In genomic region chr12:73599268-73599667, GRCh38 we compare ENCODE assay signal across 15 cellular contexts.
A peak's percentile ranks its signal among the peaks of the same experiment; 100 is the strongest.
DNase-seq lines count a peak whose midpoint lies in the region; ATAC-seq, FAIRE-seq and TF ChIP-seq lines count a peak whose summit lies in the region.
"Had no signal": no experiment of that assay in that cellular context is flagged by ENCODE, and none has a peak within 500 bp of the region (broad histone marks: within the 10 kb centered on the region; RNA-seq: fewer than 3 reads in every experiment).

No MANE protein-coding gene starts in this region.

- H3F3A ChIP-seq in GM23338 (replicated peaks; ENCODE audit: low read depth) (no peaks in the 10 kb centered on the region), PC-9 (ENCODE audit: insufficient read depth, low read depth) (no peaks in the 10 kb centered on the region)

- H3K9me2 ChIP-seq in GM23338 (ENCODE audit: insufficient read depth) (no peaks in the 10 kb centered on the region), PC-9 (ENCODE audit: insufficient read depth) (no peaks in the 10 kb centered on the region)

- TF ChIP-seq CTCF in GM23338 (conservative IDR thresholded peaks at IDR 0.05; ENCODE audit: low read depth in 2 of 2) (no peak), PC-9 (conservative IDR thresholded peaks at IDR 0.05) (no peak), astrocyte (IDR thresholded peaks at IDR 0.05; ENCODE audit: insufficient read depth, low read depth, low read length) (no peak)

- FAIRE-seq in astrocyte (lab: Jason Lieb, UNC), result no peak
- FAIRE-seq: A204.1, GM19239 had no signal

- DNase-seq in GM23338 (ENCODE audit: low spot score) (no peak), PC-9 (no peak), astrocyte (ENCODE audit: low read depth) (no peak), NCI-H526 (lab: John Stamatoyannopoulos, UW) (no peak), NCI-H226 (no peak)
- no peak for DNase-seq in stimulated activated naive B cell treated with anti-CD40 and anti-IgM and Interleukin-4, amounts not matched to agents 10 μg/mL and 1 μg/mL and 100 μg/mL, for 72 hours
- DNase-seq in activated effector memory CD4-positive, alpha-beta T cell treated with Interleukin-2 at 50 U/mL for 16 hours, result no peak
- DNase-seq: CD4-positive, alpha-beta memory T cell; DMS79 treated with DMSO at 0.1 percent for 48 hours; GF-D8 had no signal

- peaks cover 6% of the 10 kb centered on the region; the same call in 1 of the 2 replicates for H3K4me1 ChIP-seq in GM23338 (ENCODE audit: insufficient read depth)
- H3K4me1 ChIP-seq in PC-9 (replicated peaks; ENCODE audit: insufficient read depth), result no peaks in the 10 kb centered on the region
- H3K4me1 ChIP-seq in astrocyte (ENCODE audit: insufficient read depth, low read length), result no peaks in the 10 kb centered on the region
- H3K4me1 ChIP-seq: BLaER1, HAP-1 had no signal

- H3K27me3 Mint-ChIP-seq in GM23338 (ENCODE audit: insufficient read depth, low read depth, poor library complexity) (no peaks in the 10 kb centered on the region), astrocyte (ENCODE audit: low read depth, unreplicated experiment) (no peaks in the 10 kb centered on the region)
- no peaks in the 10 kb centered on the region for H3K27me3 Mint-ChIP-seq in stimulated activated naive B cell treated with anti-CD40 and anti-IgM and Interleukin-4, amounts not matched to agents 10 μg/mL and 1 μg/mL and 100 μg/mL, for 72 hours
- H3K27me3 Mint-ChIP-seq: CD4-positive, alpha-beta memory T cell had no signal

- no peaks in the 10 kb centered on the region for H3K36me3 Mint-ChIP-seq in GM23338 (ENCODE audit: low read depth)
- no peaks in the 10 kb centered on the region for H3K36me3 Mint-ChIP-seq in astrocyte (ENCODE audit: low read depth, unreplicated experiment)
- no peaks in the 10 kb centered on the region for H3K36me3 Mint-ChIP-seq in stimulated activated naive B cell treated with anti-CD40 and anti-IgM and Interleukin-4, amounts not matched to agents 10 μg/mL and 1 μg/mL and 100 μg/mL, for 72 hours
- H3K36me3 Mint-ChIP-seq: CD14-positive monocyte; CD4-positive, alpha-beta memory T cell had no signal

- no TSS peak for BruUV-seq in PC-9 (replicated peaks; lab: Mats Ljungman, UMichigan)

- H3K4me2 ChIP-seq in GM23338, result 0 out of 2 replicates have a peak overlapping the region, but pooled peaks have one; percentile 20
- no peak overlapping the region for H3K4me2 ChIP-seq in PC-9
- H3K4me2 ChIP-seq in astrocyte (ENCODE audit: low read length), result no peak overlapping the region
- H3K4me2 ChIP-seq: BLaER1 had no signal

- H4K20me1 ChIP-seq in GM23338 (replicated peaks; ENCODE audit: insufficient read depth) (no peaks in the 10 kb centered on the region), PC-9 (ENCODE audit: insufficient read depth) (no peaks in the 10 kb centered on the region), astrocyte (ENCODE audit: insufficient read depth, low read length) (no peaks in the 10 kb centered on the region)
- H4K20me1 ChIP-seq: BLaER1 had no signal

- no peak for ATAC-seq in GM23338
- ATAC-seq in stimulated activated naive B cell treated with anti-CD40 and anti-IgM and Interleukin-4, amounts not matched to agents 10 μg/mL and 1 μg/mL and 100 μg/mL, for 72 hours (replicated peaks), result peak; percentile 66 to 70

- H3K9me3 ChIP-seq in PC-9 (ENCODE audit: insufficient read depth, low read depth) (no peaks in the 10 kb centered on the region), astrocyte (ENCODE audit: insufficient read depth, low read depth, low read length) (no peaks in the 10 kb centered on the region)
- H3K9me3 ChIP-seq: BLaER1, HAP-1 had no signal

- intact Hi-C loops in PC-9 (cut with micrococcal nuclease; ENCODE audit: unreplicated experiment), result no loop called here

- H3K4me3 Mint-ChIP-seq in GM23338 (no peak overlapping the region), astrocyte (ENCODE audit: unreplicated experiment) (no peak overlapping the region)
- no peak overlapping the region for H3K4me3 Mint-ChIP-seq in stimulated activated naive B cell treated with anti-CD40 and anti-IgM and Interleukin-4, amounts not matched to agents 10 μg/mL and 1 μg/mL and 100 μg/mL, for 72 hours
- H3K4me3 Mint-ChIP-seq: CD14-positive monocyte; CD4-positive, alpha-beta memory T cell had no signal

- H3K27me3 ChIP-seq in GM23338 (ENCODE audit: insufficient read depth), result no peaks in the 10 kb centered on the region
- H3K27me3 ChIP-seq in PC-9 (ENCODE audit: insufficient read depth, low read depth), result no peaks in the 10 kb centered on the region
- H3K27me3 ChIP-seq in astrocyte (ENCODE audit: insufficient read depth, low read length), result no peaks in the 10 kb centered on the region
- H3K27me3 ChIP-seq: BLaER1 had no signal

- no peak overlapping the region for H3K27ac ChIP-seq in GM23338 (ENCODE audit: low read depth)
- no peak overlapping the region for H3K27ac ChIP-seq in PC-9
- no peak overlapping the region for H3K27ac ChIP-seq in astrocyte (ENCODE audit: low read depth, low read length)
- H3K27ac ChIP-seq: BLaER1 had no signal

- H3K27ac Mint-ChIP-seq in GM23338, result no peak overlapping the region
- peak overlapping the region; percentile 93 for H3K27ac Mint-ChIP-seq in astrocyte (ENCODE audit: unreplicated experiment)
- H3K27ac Mint-ChIP-seq in stimulated activated naive B cell treated with anti-CD40 and anti-IgM and Interleukin-4, amounts not matched to agents 10 μg/mL and 1 μg/mL and 100 μg/mL, for 72 hours, result no peak overlapping the region
- H3K27ac Mint-ChIP-seq: CD14-positive monocyte; CD4-positive, alpha-beta memory T cell had no signal

- H3K36me3 ChIP-seq in GM23338 (ENCODE audit: insufficient read depth) (no peaks in the 10 kb centered on the region), PC-9 (ENCODE audit: low read depth) (no peaks in the 10 kb centered on the region), astrocyte (ENCODE audit: insufficient read depth, low read length) (no peaks in the 10 kb centered on the region)
- H3K36me3 ChIP-seq: BLaER1, HAP-1 had no signal

- H3K9ac ChIP-seq in astrocyte (ENCODE audit: low read length), result no peak overlapping the region
- H3K9ac ChIP-seq: BLaER1 had no signal

- no peaks in the 10 kb centered on the region for H3K9me3 Mint-ChIP-seq in GM23338
- no peaks in the 10 kb centered on the region for H3K9me3 Mint-ChIP-seq in astrocyte (ENCODE audit: unreplicated experiment)
- H3K9me3 Mint-ChIP-seq in stimulated activated naive B cell treated with anti-CD40 and anti-IgM and Interleukin-4, amounts not matched to agents 10 μg/mL and 1 μg/mL and 100 μg/mL, for 72 hours, result peaks cover 0 to 4% of the 10 kb centered on the region in 2 donors

- H3K79me2 ChIP-seq in GM23338 (replicated peaks; ENCODE audit: insufficient read depth) (no peaks in the 10 kb centered on the region), PC-9 (ENCODE audit: low read depth) (no peaks in the 10 kb centered on the region), astrocyte (ENCODE audit: insufficient read depth, low read length) (no peaks in the 10 kb centered on the region)

- peaks cover 17% of the 10 kb centered on the region; the same call in 2 of the 3 replicates for H3K4me1 Mint-ChIP-seq in GM23338
- peaks cover 10% of the 10 kb centered on the region for H3K4me1 Mint-ChIP-seq in astrocyte (ENCODE audit: low read depth, unreplicated experiment)
- no peaks in the 10 kb centered on the region for H3K4me1 Mint-ChIP-seq in stimulated activated naive B cell treated with anti-CD40 and anti-IgM and Interleukin-4, amounts not matched to agents 10 μg/mL and 1 μg/mL and 100 μg/mL, for 72 hours
- H3K4me1 Mint-ChIP-seq: CD14-positive monocyte; CD4-positive, alpha-beta memory T cell had no signal

- POLR2A ChIA-PET in PC-9 (lab: Charles Lee; ENCODE audit: unreplicated experiment), result no interaction called here

- CTCF ChIA-PET in PC-9 (lab: Charles Lee), result no interaction called here

- H3K4me3 ChIP-seq in GM23338 (no peak overlapping the region), PC-9 (no peak overlapping the region), astrocyte (ENCODE audit: insufficient read depth, low read depth, low read length) (no peak overlapping the region)
- H3K4me3 ChIP-seq: BLaER1, HAP-1 had no signal

- H2AFZ ChIP-seq in GM23338, result no peak overlapping the region
- H2AFZ ChIP-seq in PC-9, result peak overlapping the region; percentile 19; the same call in 1 of the 2 replicates
- H2AFZ ChIP-seq in astrocyte (ENCODE audit: low read depth, low read length), result no peak overlapping the region

TF ChIP-seq in GM23338, 12 proteins besides CTCF, POLR2A, EP300 and RAD21:
- TF ChIP-seq POLR2AphosphoS5 (IDR thresholded peaks at IDR 0.05; ENCODE audit: low read depth), result no peak
- no peak for TF ChIP-seq STAT1 (IDR thresholded peaks at IDR 0.05; ENCODE audit: unreplicated experiment)
- TF ChIP-seq EZH2 (IDR thresholded peaks at IDR 0.05; ENCODE audit: low read depth, unreplicated experiment), result no peak
- no peak for TF ChIP-seq REST (IDR thresholded peaks at IDR 0.05; ENCODE audit: unreplicated experiment)
- no peak for TF ChIP-seq ZNF114 (CRISPR knock-in tag; IDR thresholded peaks at IDR 0.05)
- TF ChIP-seq CREB1 (CRISPR knock-in tag; IDR thresholded peaks at IDR 0.05; ENCODE audit: low read depth), result no peak
